Comparison of ENCODE assay signal across 31 cellular contexts in genomic region chr6:57135885-57136284, GRCh38. TPM values are rescaled to one million over a fixed set of nuclear protein-coding genes. Genes with fewer than 3 reads are reported as not detected.
DNase-seq lines count a peak whose midpoint lies in the region; ATAC-seq and TF ChIP-seq lines count a peak whose summit lies in the region.
"Had no signal": no experiment of that assay in that cellular context is flagged by ENCODE, and none has a peak within 500 bp of the region (broad histone marks: within the 10 kb centered on the region; RNA-seq: fewer than 3 reads in every experiment).

No MANE protein-coding gene starts in this region.

- H3K9me3 ChIP-seq in osteoblast (ENCODE audit: low read depth, low read length) (no peaks in the 10 kb centered on the region), HAP-1 (no peaks in the 10 kb centered on the region)
- H3K9me3 ChIP-seq: adrenal gland, ovary, tibial artery had no signal

- no peaks in the 10 kb centered on the region for H4K20me1 ChIP-seq in osteoblast (ENCODE audit: insufficient read depth, low read length)

- H3K27ac Mint-ChIP-seq in HFFc6 = peak overlapping the region; percentile 45; the same call in 1 of the 2 replicates
- H3K27ac Mint-ChIP-seq: activated B cell treated with CpG ODN at 0.5 μM for 24 hours, nephron, T-cell had no signal

- no peaks in the 10 kb centered on the region for H3K9me3 Mint-ChIP-seq in HFFc6
- H3K9me3 Mint-ChIP-seq: activated B cell treated with CpG ODN at 0.5 μM for 24 hours; CD14-positive monocyte; nephron; stimulated activated naive CD8-positive, alpha-beta T cell treated with anti-CD3 and anti-CD28 coated beads, Interleukin-15, amount 100 ng/mL, for 72 hours; T-cell had no signal

- no peak overlapping the region for H3K4me3 Mint-ChIP-seq in HFFc6
- H3K4me3 Mint-ChIP-seq: activated B cell treated with CpG ODN at 0.5 μM for 24 hours; activated CD8-positive, alpha-beta memory T cell treated with anti-CD3 and anti-CD28 coated beads, Interleukin-2, amount 10 ng/mL, durations not matched to agents 7 days and 5 days; CD14-positive monocyte; nephron; stimulated activated naive CD8-positive, alpha-beta T cell treated with anti-CD3 and anti-CD28 coated beads, Interleukin-15, amount 100 ng/mL, for 72 hours; T-cell had no signal

- peaks cover 25% of the 10 kb centered on the region for H3K36me3 ChIP-seq in osteoblast (ENCODE audit: insufficient read depth, low read length)
- peaks cover 25% of the 10 kb centered on the region for H3K36me3 ChIP-seq in HAP-1 (replicated peaks)
- H3K36me3 ChIP-seq: ovary had no signal

- H3K4me2 ChIP-seq in osteoblast (ENCODE audit: insufficient read depth, low read length) = no peak overlapping the region

- peak overlapping the region; percentile 1 for H3K27ac ChIP-seq in osteoblast (ENCODE audit: low read depth, low read length)
- H3K27ac ChIP-seq: adrenal gland, ovary, skin epidermis, tibial artery had no signal

- H3K4me1 ChIP-seq in osteoblast (ENCODE audit: insufficient read depth, low read length) = no peaks in the 10 kb centered on the region
- no peaks in the 10 kb centered on the region; the same call in 1 of the 2 replicates for H3K4me1 ChIP-seq in HAP-1

- DNase-seq in AG20443 (ENCODE audit: low spot score) = peak; percentile 17
- DNase-seq in HFFc6 = no peak
- peak; percentile 63 for DNase-seq in fibroblast of gingiva (ENCODE audit: low read depth)
- DNase-seq in osteoblast (ENCODE audit: insufficient read length, low spot score, missing footprints) = no peak
- DNase-seq in activated CD4-positive, alpha-beta T cell treated with anti-CD3 and anti-CD28 coated beads for 4 hours = no peak
- no peak for DNase-seq in NCI-H2196 treated with DMSO at 0.1 percent for 48 hours (lab: John Stamatoyannopoulos, UW; ENCODE audit: unreplicated experiment)
- DNase-seq in HAP-1 (ENCODE audit: low spot score in 2 of 2) = no peak
- DNase-seq: activated B cell treated with CpG ODN at 0.5 μM for 24 hours; activated CD8-positive, alpha-beta memory T cell treated with anti-CD3 and anti-CD28 coated beads, Interleukin-2, amount 10 ng/mL, durations not matched to agents 7 days and 5 days; activated naive CD4-positive, alpha-beta T cell; activated T-cell treated with anti-CD3 and anti-CD28 coated beads, Interleukin-2, amount 50 U/mL, for 48 hours; adrenal gland; Calu3; effector memory CD4-positive, alpha-beta T cell; islet precursor cell; left ventricle myocardium superior; midbrain; NCI-H1105 treated with DMSO at 0.1 percent for 48 hours; NCI-H1930; NCI-H2227 treated with DMSO at 0.1 percent for 48 hours; NCI-H526 treated with DMSO at 0.1 percent for 48 hours; ovary; SIG-M5; stimulated activated naive CD8-positive, alpha-beta T cell treated with anti-CD3 and anti-CD28 coated beads, Interleukin-15, amount 100 ng/mL, for 72 hours; T-cell; tibial artery had no signal

- TF ChIP-seq CTCF in HFFc6 (IDR thresholded peaks at IDR 0.05) (no peak), osteoblast (IDR thresholded peaks at IDR 0.05; ENCODE audit: extremely low read depth, low read depth, low read length) (no peak)

- peaks cover 2% of the 10 kb centered on the region; the same call in 1 of the 2 replicates for H3K27me3 Mint-ChIP-seq in HFFc6 (ENCODE audit: insufficient read depth)
- H3K27me3 Mint-ChIP-seq: activated B cell treated with CpG ODN at 0.5 μM for 24 hours; activated CD8-positive, alpha-beta memory T cell treated with anti-CD3 and anti-CD28 coated beads, Interleukin-2, amount 10 ng/mL, durations not matched to agents 7 days and 5 days; stimulated activated naive CD8-positive, alpha-beta T cell treated with anti-CD3 and anti-CD28 coated beads, Interleukin-15, amount 100 ng/mL, for 72 hours; T-cell had no signal

- ATAC-seq in GM18867 (IDR thresholded peaks at IDR 0.05; ENCODE audit: unreplicated experiment) = no peak
- ATAC-seq: activated CD8-positive, alpha-beta memory T cell treated with anti-CD3 and anti-CD28 coated beads, Interleukin-2, amount 10 ng/mL, durations not matched to agents 7 days and 5 days; left ventricle myocardium superior; Panc1; stimulated activated naive CD8-positive, alpha-beta T cell treated with anti-CD3 and anti-CD28 coated beads, Interleukin-15, amount 100 ng/mL, for 72 hours; T-cell had no signal

- peaks cover 20% of the 10 kb centered on the region for H3K4me1 Mint-ChIP-seq in HFFc6 (ENCODE audit: low read depth)
- H3K4me1 Mint-ChIP-seq: activated B cell treated with CpG ODN at 0.5 μM for 24 hours, CD14-positive monocyte had no signal

- peaks cover 25% of the 10 kb centered on the region for H3K36me3 Mint-ChIP-seq in HFFc6 (ENCODE audit: low read depth)

- H3K27me3 ChIP-seq in osteoblast (ENCODE audit: insufficient read depth, low read length) = no peaks in the 10 kb centered on the region
- no peaks in the 10 kb centered on the region for H3K27me3 ChIP-seq in HAP-1 (ENCODE audit: low read depth)
- H3K27me3 ChIP-seq: adrenal gland, ovary, tibial artery had no signal

- H3K4me3 ChIP-seq in osteoblast (ENCODE audit: insufficient read depth, low read length) = no peak overlapping the region
- H3K4me3 ChIP-seq in HAP-1 = no peak overlapping the region
- H3K4me3 ChIP-seq: adrenal gland, ovary, skin epidermis, tibial artery had no signal

- H2AFZ ChIP-seq in osteoblast (ENCODE audit: low read length) = no peak overlapping the region

- in situ Hi-C loops in HAP-1 (cut with MboI; ENCODE audit: low sequenced_read_pairs) = no loop called here

- peaks cover 7% of the 10 kb centered on the region for H3K79me2 ChIP-seq in osteoblast (ENCODE audit: insufficient read depth, low read length)

RNA-seq across cellular contexts. Expression of gene BAG2, which starts 36.2 kb away (rescaled TPM):
- 10 to 100 TPM; 26.2 to 31.6 (median 28.3) TPM for total RNA-seq in HFFc6 (2021; fragmentation: NEBNext Ultra II Directional; extraction: Animal tissue kit (Norgen Biotek cat#: 25700))
- total RNA-seq in osteoblast = 13.3 and 17.7 TPM in 2 replicates

RNA-seq across cellular contexts. Expression of gene ZNF451, which starts 45.9 kb away (rescaled TPM):
- total RNA-seq in HFFc6 (2021; fragmentation: NEBNext Ultra II Directional; extraction: Animal tissue kit (Norgen Biotek cat#: 25700)) = 10 to 100 TPM; 47.0 to 54.2 (median 47.7) TPM
- 65.1 TPM in 2 replicates for total RNA-seq in osteoblast

Comparison
In these comparisons a context has a peak if more than half of its experiments do, and no peak if none do; other contexts are left out.
1. DNase-seq: peak in AG20443 (single experiment) and fibroblast of gingiva (single experiment); none in HFFc6 (single experiment), osteoblast (single experiment), activated CD4-positive, alpha-beta T cell treated with anti-CD3 and anti-CD28 coated beads for 4 hours (0 of 2), NCI-H2196 treated with DMSO at 0.1 percent for 48 hours (single experiment) and HAP-1 (0 of 2).